37 cellular contexts compared by ENCODE assay signal in genomic region chr14:21168055-21168454, GRCh38. TPM values are rescaled to one million over a fixed set of nuclear protein-coding genes. Genes with fewer than 3 reads are reported as not detected.
DNase-seq lines count a peak whose midpoint lies in the region; ATAC-seq, FAIRE-seq and TF ChIP-seq lines count a peak whose summit lies in the region.
"Had no signal": no experiment of that assay in that cellular context is flagged by ENCODE, and none has a peak within 500 bp of the region (broad histone marks: within the 10 kb centered on the region; RNA-seq: fewer than 3 reads in every experiment).

No MANE protein-coding gene starts in this region.

- in situ Hi-C loops in GM12878 (cut with MboI): no loop called here

- H3K4me3 Mint-ChIP-seq in activated T-cell treated with anti-CD3 and anti-CD28 coated beads, Interleukin-2, amount 50 U/mL, for 72 hours: no peak overlapping the region
- H3K4me3 Mint-ChIP-seq in activated T-cell treated with anti-CD3 and anti-CD28 coated beads, Interleukin-2, amount 50 U/mL, for 24 hours: no peak overlapping the region
- H3K4me3 Mint-ChIP-seq: activated CD4-positive, alpha-beta T cell treated with anti-CD3 and anti-CD28 coated beads for 36 hours; CD4-positive, CD25-positive, alpha-beta regulatory T cell; effector memory CD8-positive, alpha-beta T cell; naive thymus-derived CD4-positive, alpha-beta T cell had no signal

- H3K36me3 Mint-ChIP-seq in activated T-cell treated with anti-CD3 and anti-CD28 coated beads, Interleukin-2, amount 50 U/mL, for 72 hours (ENCODE audit: insufficient read depth in 2 of 2): peaks cover 0 to 4% of the 10 kb centered on the region in 2 donors
- no peaks in the 10 kb centered on the region for H3K36me3 Mint-ChIP-seq in activated T-cell treated with anti-CD3 and anti-CD28 coated beads, Interleukin-2, amount 50 U/mL, for 24 hours (ENCODE audit: low read depth)
- H3K36me3 Mint-ChIP-seq: CD4-positive, CD25-positive, alpha-beta regulatory T cell had no signal

- no peak overlapping the region for H3K9ac ChIP-seq in GM12878 (ENCODE audit: control insufficient read depth, insufficient read depth, low read length)

- DNase-seq in activated T-cell treated with anti-CD3 and anti-CD28 coated beads, Interleukin-2, amount 50 U/mL, for 72 hours: peak in 1 of 2 donors; percentile 11
- no peak for DNase-seq in activated T-cell treated with anti-CD3 and anti-CD28 coated beads, Interleukin-2, amount 50 U/mL, for 24 hours
- DNase-seq in HT1080 (ENCODE audit: low read depth): peak; percentile 80
- DNase-seq in GM12878 (ENCODE audit: low read depth, low spot score): no peak
- peak; percentile 24 for DNase-seq in iris pigment epithelial cell (ENCODE audit: low read depth)
- DNase-seq in tibial nerve (ENCODE audit: low spot score in 2 of 2): no peak
- DNase-seq: activated CD4-positive, alpha-beta T cell treated with anti-CD3 and anti-CD28 coated beads for 36 hours; activated naive CD4-positive, alpha-beta T cell treated with anti-CD3 and anti-CD28 coated beads, Interleukin-2, amount 50 U/mL, for 16 hours; activated T-cell treated with anti-CD3 and anti-CD28 coated beads, Interleukin-2, amount 50 U/mL, for 48 hours; aorta; CD4-positive, CD25-positive, alpha-beta regulatory T cell; effector memory CD8-positive, alpha-beta T cell; hypothalamus; left ventricle myocardium superior; midbrain; MV-4-11; naive thymus-derived CD4-positive, alpha-beta T cell; NCI-H1436 treated with DMSO at 0.1 percent for 48 hours; NCI-H2107; NCI-H446; Right ventricle myocardium superior; sigmoid colon; stimulated activated CD4-positive, alpha-beta T cell treated with anti-CD3 and anti-CD28 coated beads, Interleukin-4, amount 100 ng/mL, for 4 hours; stimulated activated naive CD4-positive, alpha-beta T cell; T-helper 2 cell had no signal

- SMC1A ChIA-PET in GM12878 (lab: Charles Lee; ENCODE audit: uncharacterized antibody, unreplicated experiment): interaction anchor here (1.2 kb wide), 1 partner anchor 12 kb away, joined by 3 read pairs; no protein-coding TSS in a partner anchor

- BruUV-seq in GM12878 (replicated peaks; lab: Mats Ljungman, UMichigan): no TSS peak

- peaks cover 23% of the 10 kb centered on the region for H3K27me3 Mint-ChIP-seq in activated T-cell treated with anti-CD3 and anti-CD28 coated beads, Interleukin-2, amount 50 U/mL, for 72 hours (ENCODE audit: low read depth)
- H3K27me3 Mint-ChIP-seq in activated T-cell treated with anti-CD3 and anti-CD28 coated beads, Interleukin-2, amount 50 U/mL, for 24 hours: peaks cover 29% of the 10 kb centered on the region

- H3K27ac Mint-ChIP-seq in activated T-cell treated with anti-CD3 and anti-CD28 coated beads, Interleukin-2, amount 50 U/mL, for 72 hours: no peak overlapping the region
- no peak overlapping the region for H3K27ac Mint-ChIP-seq in activated T-cell treated with anti-CD3 and anti-CD28 coated beads, Interleukin-2, amount 50 U/mL, for 24 hours
- H3K27ac Mint-ChIP-seq: activated CD4-positive, alpha-beta T cell treated with anti-CD3 and anti-CD28 coated beads for 36 hours; CD4-positive, CD25-positive, alpha-beta regulatory T cell; effector memory CD8-positive, alpha-beta T cell; naive thymus-derived CD4-positive, alpha-beta T cell; progenitor cell of endocrine pancreas had no signal

- FAIRE-seq in GM12878 (lab: Jason Lieb, UNC): no peak
- FAIRE-seq: A204.1, HTR-8/SVneo, islet of Langerhans had no signal

- H3K4me1 Mint-ChIP-seq in activated T-cell treated with anti-CD3 and anti-CD28 coated beads, Interleukin-2, amount 50 U/mL, for 72 hours (ENCODE audit: low read depth): no peaks in the 10 kb centered on the region
- no peaks in the 10 kb centered on the region for H3K4me1 Mint-ChIP-seq in activated T-cell treated with anti-CD3 and anti-CD28 coated beads, Interleukin-2, amount 50 U/mL, for 24 hours (ENCODE audit: low read depth)
- H3K4me1 Mint-ChIP-seq: activated CD4-positive, alpha-beta T cell treated with anti-CD3 and anti-CD28 coated beads for 36 hours; CD4-positive, CD25-positive, alpha-beta regulatory T cell had no signal

- 44% methylated on average over 8 of the region's 8 CpGs for WGBS in GM12878 (ENCODE audit: insufficient coverage, insufficient replicate concordance, low lambda C conversion rate, missing lambda C conversion rate)
- 80 to 90% methylated on average over 8 of the region's 8 CpGs for WGBS in tibial nerve, 2 donors

- intact Hi-C loops in GM12878 (cut with micrococcal nuclease; ENCODE audit: unreplicated experiment): no loop called here

- H3K4me3 ChIP-seq in GM12878 (no peak overlapping the region), tibial nerve (no peak overlapping the region)
- H3K4me3 ChIP-seq: coronary artery, esophagus muscularis mucosa, sigmoid colon, thoracic aorta, vagina had no signal

- H3K79me2 ChIP-seq in GM12878 (ENCODE audit: control insufficient read depth, insufficient read depth, low read length): no peaks in the 10 kb centered on the region

- H4K20me1 ChIP-seq in GM12878 (ENCODE audit: control insufficient read depth, insufficient read depth): no peaks in the 10 kb centered on the region

- ATAC-seq in activated T-cell treated with anti-CD3 and anti-CD28 coated beads, Interleukin-2, amount 50 U/mL, for 72 hours (replicated peaks in 1 of 2): peak; percentile 51 to 60
- peak; percentile 29; the same call in 1 of the 3 replicates for ATAC-seq in GM12878
- no peak for ATAC-seq in GM21447 (IDR thresholded peaks at IDR 0.05; ENCODE audit: unreplicated experiment)
- no peak for ATAC-seq in HG03039 (IDR thresholded peaks at IDR 0.05; ENCODE audit: unreplicated experiment)
- ATAC-seq: activated CD4-positive, alpha-beta T cell treated with anti-CD3 and anti-CD28 coated beads for 36 hours; effector memory CD8-positive, alpha-beta T cell; left ventricle myocardium superior; naive thymus-derived CD4-positive, alpha-beta T cell had no signal

- TF ChIP-seq EP300 in GM12878 (IDR thresholded peaks at IDR 0.05; ENCODE audit: borderline replicate concordance in 1 of 2, control insufficient read depth in 1 of 2, low read depth in 2 of 2, low read length in 2 of 2) (no peak), tibial nerve (IDR thresholded peaks at IDR 0.05) (no peak)

- POLR2A ChIA-PET in GM12878 (lab: Charles Lee): interaction anchor here (0.6 to 0.7 kb wide), 2 partner anchors 175 to 345 kb away, joined by 3 read pairs; no protein-coding TSS in a partner anchor

- no peaks in the 10 kb centered on the region for H3K9me3 ChIP-seq in GM12878 (replicated peaks; ENCODE audit: control insufficient read depth, insufficient read depth, low read length)
- H3K9me3 ChIP-seq in tibial nerve: peaks cover 0 to 9% (median 0%) of the 10 kb centered on the region in 4 donors
- H3K9me3 ChIP-seq: esophagus muscularis mucosa, sigmoid colon, thoracic aorta, vagina had no signal

- TF ChIP-seq POLR2A in GM12878 (IDR thresholded peaks at IDR 0.05; ENCODE audit: low read depth, low read length): no peak
- no peak for TF ChIP-seq POLR2A in tibial nerve (IDR thresholded peaks at IDR 0.05)

- CTCF ChIA-PET in GM12878 (lab: Yijun Ruan, JAX): interaction anchor here (1.3 kb wide), 1 partner anchor 32 kb away, joined by 5 read pairs; no protein-coding TSS in a partner anchor

- H3K9me3 Mint-ChIP-seq in activated T-cell treated with anti-CD3 and anti-CD28 coated beads, Interleukin-2, amount 50 U/mL, for 72 hours: peaks cover 1 to 5% of the 10 kb centered on the region in 2 donors
- H3K9me3 Mint-ChIP-seq in activated T-cell treated with anti-CD3 and anti-CD28 coated beads, Interleukin-2, amount 50 U/mL, for 24 hours: peaks cover 5% of the 10 kb centered on the region
- H3K9me3 Mint-ChIP-seq: effector memory CD8-positive, alpha-beta T cell had no signal

- H3K27me3 ChIP-seq in GM12878 (replicated peaks in 1 of 2; ENCODE audit: control insufficient read depth in 2 of 2, insufficient read depth in 2 of 2, low read length in 1 of 2) (no peaks in the 10 kb centered on the region; a peak in 1 of 4 replicates), tibial nerve (no peaks in the 10 kb centered on the region)
- H3K27me3 ChIP-seq: esophagus muscularis mucosa, sigmoid colon, vagina had no signal

- H3K4me2 ChIP-seq in GM12878 (ENCODE audit: control insufficient read depth, insufficient read depth): no peak overlapping the region

- no peak for TF ChIP-seq RAD21 in GM12878 (IDR thresholded peaks at IDR 0.05; ENCODE audit: insufficient read depth, low read depth, low read length)

- TF ChIP-seq CTCF in GM12878 (IDR thresholded peaks at IDR 0.05 in 2 of 3, conservative IDR thresholded peaks at IDR 0.05 in 1 of 3; ENCODE audit: control insufficient read depth in 2 of 3, extremely low read depth in 1 of 3, insufficient read depth in 1 of 3, low read depth in 3 of 3, low read length in 3 of 3): no peak
- no peak for TF ChIP-seq CTCF in tibial nerve (IDR thresholded peaks at IDR 0.05)

- H3K36me3 ChIP-seq in GM12878 (ENCODE audit: control insufficient read depth in 2 of 2, insufficient read depth in 2 of 2, low read length in 1 of 2): no peaks in the 10 kb centered on the region
- H3K36me3 ChIP-seq in tibial nerve: no peaks in the 10 kb centered on the region
- H3K36me3 ChIP-seq: esophagus muscularis mucosa, sigmoid colon, thoracic aorta, vagina had no signal

- H3K27ac ChIP-seq in GM12878 (ENCODE audit: control insufficient read depth, insufficient read depth) (no peak overlapping the region), tibial nerve (no peak overlapping the region)
- H3K27ac ChIP-seq: coronary artery, esophagus muscularis mucosa, sigmoid colon, thoracic aorta, vagina had no signal

- H2AFZ ChIP-seq in GM12878 (ENCODE audit: control insufficient read depth, low read depth, low read length): no peak overlapping the region

- RAD21 ChIA-PET in GM12878 (lab: Charles Lee; ENCODE audit: unreplicated experiment): no interaction called here

- H3K4me1 ChIP-seq in GM12878 (ENCODE audit: control insufficient read depth, insufficient read depth, low read length): no peaks in the 10 kb centered on the region
- H3K4me1 ChIP-seq in tibial nerve: no peaks in the 10 kb centered on the region
- H3K4me1 ChIP-seq: sigmoid colon, vagina had no signal

RNA-seq across cellular contexts. Expression of gene OR5AU1, which starts 12.2 kb away (rescaled TPM):
- total RNA-seq in activated T-cell treated with anti-CD3 and anti-CD28 coated beads, Interleukin-2, amount 50 U/mL, for 72 hours: not detected
- total RNA-seq in HT1080 (2014; rRNA removed; shearing (Covaris generic)): not detected in 2 replicates
- polyA plus RNA-seq in HT1080 (2015; cell fraction: cytosol; rRNA removed): not detected in 2 replicates
- polyA plus RNA-seq in HT1080 (2015; cell fraction: nucleus; rRNA removed): not detected in 2 replicates
- not detected in 2 replicates for total RNA-seq in GM12878 (2013; cell fraction: nucleolus; rRNA removed)
- not detected in 2 replicates for total RNA-seq in GM12878 (2014; rRNA removed)
- not detected in 2 replicates for total RNA-seq in GM12878 (2014; rRNA removed; fragmentation: Illumina TruSeq; extraction: Trizol)
- not detected in 2 replicates for total RNA-seq in GM12878 (2021)
- polyA plus RNA-seq in GM12878 (2011; ENCODE audit: low read depth): not detected
- polyA plus RNA-seq in GM12878 (2011; rRNA removed): not detected in 2 replicates
- not detected in 2 replicates for polyA plus RNA-seq in GM12878 (2011; cell fraction: cytosol; rRNA removed)
- polyA plus RNA-seq in GM12878 (2011; cell fraction: nucleus; rRNA removed): not detected in 2 replicates
- not detected in 2 replicates for polyA plus RNA-seq in GM12878 (2012)
- polyA plus RNA-seq in GM12878 (2014; fragmentation: Illumina TruSeq; extraction: Trizol): not detected in 2 replicates
- polyA plus RNA-seq in GM12878 (2014; fragmentation: Nextera tagmentation; extraction: Ambion mirVana): not detected
- not detected in 2 replicates for polyA plus RNA-seq in GM12878 (2014; rRNA removed)
- not detected for polyA plus RNA-seq in GM12878 (2016; fragmentation: Nextera tagmentation; extraction: Ambion mirVana)
- polyA minus RNA-seq in GM12878 (2011; rRNA and poly(A)+ RNA removed): not detected in 2 replicates
- polyA minus RNA-seq in GM12878 (2011; cell fraction: cytosol; rRNA and poly(A)+ RNA removed): not detected in 2 replicates
- polyA minus RNA-seq in GM12878 (2011; cell fraction: nucleus; rRNA and poly(A)+ RNA removed): not detected in 2 replicates
- total RNA-seq in tibial nerve: under 1 TPM in 1 of 4 donors, not detected in 3; 0.39 TPM
- total RNA-seq: aorta; cardiac septum; CD4-positive, CD25-positive, alpha-beta regulatory T cell; esophagus muscularis mucosa; H4; left ventricle myocardium superior; naive thymus-derived CD4-positive, alpha-beta T cell; progenitor cell of endocrine pancreas; Right ventricle myocardium superior; sigmoid colon; thoracic aorta; vagina had no signal
- polyA plus RNA-seq: aorta; CD4-positive, CD25-positive, alpha-beta regulatory T cell; naive thymus-derived CD4-positive, alpha-beta T cell; sigmoid colon had no signal

Comparison
In these comparisons a context has a peak if more than half of its experiments do, and no peak if none do; other contexts are left out.
1. ATAC-seq: peak in activated T-cell treated with anti-CD3 and anti-CD28 coated beads, Interleukin-2, amount 50 U/mL, for 72 hours (2 of 2) and GM12878 (single experiment); none in GM21447 (single experiment) and HG03039 (single experiment).
2. DNase-seq: peak in HT1080 (single experiment) and iris pigment epithelial cell (single experiment); none in activated T-cell treated with anti-CD3 and anti-CD28 coated beads, Interleukin-2, amount 50 U/mL, for 24 hours (single experiment), GM12878 (single experiment) and tibial nerve (0 of 2).